Comparison of ENCODE assay signal across 1 cellular context in the genomic region with DNA sequence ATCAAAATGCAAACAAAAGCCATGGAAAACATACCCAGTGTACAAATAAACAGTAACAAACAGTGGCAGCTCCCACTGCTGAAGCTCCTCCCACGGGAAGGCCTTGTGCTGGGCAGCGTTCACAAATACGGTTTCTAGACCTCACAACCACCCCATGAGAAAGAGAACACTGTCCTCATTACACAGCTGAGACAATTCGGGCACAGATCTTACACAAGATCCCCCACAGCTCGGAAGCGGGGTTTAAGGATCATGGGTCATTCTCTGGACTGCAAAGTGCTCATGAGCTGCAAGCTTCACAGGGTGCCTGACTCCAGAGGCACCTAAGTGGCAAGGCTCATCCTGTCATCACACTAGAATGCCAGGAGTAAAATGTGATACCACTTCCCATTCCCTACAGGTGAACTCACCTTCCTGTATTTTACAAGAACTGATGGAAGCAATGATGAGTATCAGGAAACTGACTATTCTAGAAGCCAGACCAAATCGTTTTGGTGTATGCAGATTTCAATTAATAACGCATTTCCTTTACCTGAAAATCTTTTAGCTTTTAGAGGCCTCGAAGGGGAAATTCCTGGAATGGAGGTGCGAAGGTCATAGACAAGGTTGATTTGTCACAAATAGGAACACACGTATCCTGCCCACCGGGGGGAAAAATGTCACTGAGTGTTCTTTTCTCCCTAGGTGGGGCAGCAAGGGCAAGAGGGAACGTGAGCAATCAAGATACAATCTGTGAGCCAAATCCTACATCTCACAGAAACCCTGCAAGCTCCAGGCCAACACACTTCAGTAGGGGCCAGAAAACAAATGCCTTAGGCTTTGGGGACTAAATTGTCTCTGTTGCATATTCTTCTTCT.
TF ChIP-seq lines count a peak whose summit lies in the region.

No MANE protein-coding gene starts in this region.

TF ChIP-seq in HepG2, 621 proteins besides CTCF, POLR2A, EP300 and RAD21 (continued from another document):
- TF ChIP-seq, protein P1, sequence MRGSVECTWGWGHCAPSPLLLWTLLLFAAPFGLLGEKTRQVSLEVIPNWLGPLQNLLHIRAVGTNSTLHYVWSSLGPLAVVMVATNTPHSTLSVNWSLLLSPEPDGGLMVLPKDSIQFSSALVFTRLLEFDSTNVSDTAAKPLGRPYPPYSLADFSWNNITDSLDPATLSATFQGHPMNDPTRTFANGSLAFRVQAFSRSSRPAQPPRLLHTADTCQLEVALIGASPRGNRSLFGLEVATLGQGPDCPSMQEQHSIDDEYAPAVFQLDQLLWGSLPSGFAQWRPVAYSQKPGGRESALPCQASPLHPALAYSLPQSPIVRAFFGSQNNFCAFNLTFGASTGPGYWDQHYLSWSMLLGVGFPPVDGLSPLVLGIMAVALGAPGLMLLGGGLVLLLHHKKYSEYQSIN (CRISPR knock-in tag; IDR thresholded peaks at IDR 0.05; ENCODE audit: borderline replicate concordance), result no peak
- TF ChIP-seq PHF8 (CRISPR knock-in tag; IDR thresholded peaks at IDR 0.05) (no peak), CEBPG (CRISPR knock-in tag; IDR thresholded peaks at IDR 0.05) (0 out of 2 replicates have a peak, but pooled peaks have one; percentile 14), GATAD1 (CRISPR knock-in tag; IDR thresholded peaks at IDR 0.05) (no peak), ZNF670 (CRISPR knock-in tag; IDR thresholded peaks at IDR 0.05; ENCODE audit: borderline replicate concordance) (no peak), ZNF350 (CRISPR knock-in tag; IDR thresholded peaks at IDR 0.05; ENCODE audit: borderline replicate concordance, low read depth) (no peak), BCL6 (CRISPR knock-in tag; IDR thresholded peaks at IDR 0.05) (peak; percentile 63), ZNF335 (CRISPR knock-in tag; IDR thresholded peaks at IDR 0.05) (no peak), TEAD2 (CRISPR knock-in tag; IDR thresholded peaks at IDR 0.05) (no peak), RBFOX2 (IDR thresholded peaks at IDR 0.05; ENCODE audit: low read depth, low read length) (no peak), ZNF20 (CRISPR knock-in tag; IDR thresholded peaks at IDR 0.05) (no peak), NFRKB (IDR thresholded peaks at IDR 0.05) (no peak), ZNF160 (CRISPR knock-in tag; IDR thresholded peaks at IDR 0.05) (no peak), NFYB (CRISPR knock-in tag; IDR thresholded peaks at IDR 0.05) (no peak), SYNCRIP (IDR thresholded peaks at IDR 0.05; ENCODE audit: insufficient read depth, low read depth, low read length) (no peak), MAFK (conservative IDR thresholded peaks at IDR 0.05 in 1 of 2, IDR thresholded peaks at IDR 0.05 in 1 of 2; ENCODE audit: low read length in 2 of 2) (no peak)
- TF ChIP-seq, protein P2, sequence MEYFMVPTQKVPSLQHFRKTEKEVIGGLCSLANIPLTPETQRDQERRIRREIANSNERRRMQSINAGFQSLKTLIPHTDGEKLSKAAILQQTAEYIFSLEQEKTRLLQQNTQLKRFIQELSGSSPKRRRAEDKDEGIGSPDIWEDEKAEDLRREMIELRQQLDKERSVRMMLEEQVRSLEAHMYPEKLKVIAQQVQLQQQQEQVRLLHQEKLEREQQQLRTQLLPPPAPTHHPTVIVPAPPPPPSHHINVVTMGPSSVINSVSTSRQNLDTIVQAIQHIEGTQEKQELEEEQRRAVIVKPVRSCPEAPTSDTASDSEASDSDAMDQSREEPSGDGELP (IDR thresholded peaks at IDR 0.05; ENCODE audit: borderline replicate concordance, low read depth), result no peak
- TF ChIP-seq, protein P3, sequence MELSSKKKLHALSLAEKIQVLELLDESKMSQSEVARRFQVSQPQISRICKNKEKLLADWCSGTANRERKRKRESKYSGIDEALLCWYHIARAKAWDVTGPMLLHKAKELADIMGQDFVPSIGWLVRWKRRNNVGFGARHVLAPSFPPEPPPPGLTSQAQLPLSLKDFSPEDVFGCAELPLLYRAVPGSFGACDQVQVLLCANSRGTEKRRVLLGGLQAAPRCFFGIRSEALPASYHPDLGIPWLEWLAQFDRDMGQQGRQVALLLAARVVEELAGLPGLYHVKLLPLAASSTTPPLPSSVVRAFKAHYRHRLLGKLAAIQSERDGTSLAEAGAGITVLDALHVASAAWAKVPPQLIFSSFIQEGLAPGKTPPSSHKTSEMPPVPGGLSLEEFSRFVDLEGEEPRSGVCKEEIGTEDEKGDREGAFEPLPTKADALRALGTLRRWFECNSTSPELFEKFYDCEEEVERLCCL (CRISPR knock-in tag; IDR thresholded peaks at IDR 0.05; ENCODE audit: borderline replicate concordance), result no peak
